ENCODE assay signal across 27 cellular contexts in the genomic region with DNA sequence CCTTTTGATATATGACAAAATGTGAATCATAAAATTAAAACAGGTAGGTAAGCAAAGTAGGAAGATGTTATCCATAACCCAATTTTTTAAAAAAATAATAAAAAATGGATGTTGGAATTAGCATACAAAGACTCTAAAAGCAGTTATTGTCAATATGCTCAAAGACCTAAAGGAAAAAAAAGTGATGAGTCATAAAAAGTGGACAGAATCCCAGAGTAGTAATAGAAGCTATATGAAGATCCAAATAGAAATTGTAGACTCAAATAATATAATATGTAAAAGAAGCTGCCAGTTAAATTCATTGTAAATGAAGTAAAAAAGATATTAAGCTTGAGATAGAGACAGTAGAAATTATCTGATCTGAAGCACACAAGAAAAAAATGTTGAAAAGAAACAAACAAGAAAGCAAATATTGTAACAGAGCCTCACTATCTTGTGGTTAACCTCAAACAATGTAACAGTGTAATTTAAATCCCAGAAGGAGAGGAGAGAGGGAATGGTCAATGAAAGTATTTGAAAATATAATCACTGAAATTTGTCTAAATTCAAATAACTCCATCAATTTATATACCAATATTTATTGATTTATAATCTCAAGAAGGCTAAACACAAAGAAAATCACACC.
DNase-seq lines count a peak whose midpoint lies in the region; ATAC-seq, FAIRE-seq and TF ChIP-seq lines count a peak whose summit lies in the region.
"Had no signal": no experiment of that assay in that cellular context is flagged by ENCODE, and none has a peak within 500 bp of the region (broad histone marks: within the 10 kb centered on the region; RNA-seq: fewer than 3 reads in every experiment).

No MANE protein-coding gene starts in this region.

- TF ChIP-seq CTCF in MCF 10A (IDR thresholded peaks at IDR 0.05; ENCODE audit: unreplicated experiment) (no peak), breast epithelium (IDR thresholded peaks at IDR 0.05) (no peak), K562 (IDR thresholded peaks at IDR 0.05 in 2 of 3, conservative IDR thresholded peaks at IDR 0.05 in 1 of 3; ENCODE audit: insufficient read depth in 2 of 3, low read depth in 1 of 3, low read length in 3 of 3) (no peak), smooth muscle cell (IDR thresholded peaks at IDR 0.05; ENCODE audit: borderline replicate concordance, insufficient read depth, poor library complexity, severe bottlenecking) (no peak)

- DNase-seq in MCF 10A (ENCODE audit: unreplicated experiment) (peak; percentile 22), breast epithelium (ENCODE audit: low spot score in 2 of 2) (no peak), OCI-M1 (lab: John Stamatoyannopoulos, UW) (peak; percentile 43), K562 (ENCODE audit: extremely low read depth in 1 of 4, low spot score in 3 of 4) (no peak), smooth muscle cell (lab: John Stamatoyannopoulos, UW; ENCODE audit: unreplicated experiment) (no peak), EL (no peak)
- no peak for DNase-seq in activated CD4-positive, alpha-beta T cell treated with anti-CD3 and anti-CD28 coated beads for 36 hours
- DNase-seq: 8988T; ACHN; BE2C; CD8-positive, alpha-beta memory T cell; DMS 273 treated with DMSO at 0.1 percent for 48 hours; DND-41; GOT3; KG1; NCI-H1092; NCI-H1417 treated with DMSO at 0.1 percent for 48 hours; NCI-H1694 treated with DMSO at 0.1 percent for 48 hours; NCI-H2081; NCI-H345; NCI-H510A treated with DMSO at 0.1 percent for 48 hours; NCI-H82; NK-92 treated with Interleukin-12 subunit alpha and Interleukin-12 subunit beta, amount 100 ng/mL, for 24 hours; SHP77 treated with DMSO at 0.1 percent for 48 hours; T-helper 1 cell had no signal

- H3K9ac ChIP-seq in K562 (ENCODE audit: insufficient read depth in 1 of 2, low read depth in 2 of 2, low read length in 2 of 2), result no peak overlapping the region
- H3K9ac ChIP-seq in smooth muscle cell (ENCODE audit: low read depth), result no peak overlapping the region

- POLR2A ChIA-PET in MCF 10A (lab: Yijun Ruan, JAX) (interaction anchor here (0.7 kb wide), 1 partner anchor 1891 kb away, joined by 3 read pairs; no protein-coding TSS in a partner anchor), K562 (lab: Yijun Ruan, JAX) (no interaction called here)
- POLR2A ChIA-PET in activated CD4-positive, alpha-beta T cell treated with anti-CD3 and anti-CD28 coated beads for 36 hours (lab: Charles Lee), result no interaction called here

- H3K9me3 Mint-ChIP-seq in MCF 10A (ENCODE audit: unreplicated experiment), result no peaks in the 10 kb centered on the region
- H3K9me3 Mint-ChIP-seq in activated CD4-positive, alpha-beta T cell treated with anti-CD3 and anti-CD28 coated beads for 36 hours (ENCODE audit: low read depth), result peaks cover 14% of the 10 kb centered on the region

- H4K20me1 ChIP-seq in K562 (replicated peaks; ENCODE audit: control insufficient read depth, insufficient read depth, low read length), result no peaks in the 10 kb centered on the region
- H4K20me1 ChIP-seq in smooth muscle cell (ENCODE audit: low read depth), result no peaks in the 10 kb centered on the region

- H3K27me3 Mint-ChIP-seq in MCF 10A (ENCODE audit: insufficient read depth, unreplicated experiment), result no peaks in the 10 kb centered on the region
- no peaks in the 10 kb centered on the region for H3K27me3 Mint-ChIP-seq in activated CD4-positive, alpha-beta T cell treated with anti-CD3 and anti-CD28 coated beads for 36 hours
- H3K27me3 Mint-ChIP-seq: CD8-positive, alpha-beta memory T cell had no signal

- H3K27me3 ChIP-seq in breast epithelium (no peaks in the 10 kb centered on the region), K562 (ENCODE audit: control insufficient read depth in 2 of 2, insufficient read depth in 2 of 2, low read length in 2 of 2) (no peaks in the 10 kb centered on the region), smooth muscle cell (ENCODE audit: low read depth) (no peaks in the 10 kb centered on the region)
- H3K27me3 ChIP-seq: BE2C had no signal

- TF ChIP-seq EP300 in K562 (IDR thresholded peaks at IDR 0.05; ENCODE audit: low read length), result no peak

- H3K4me3 Mint-ChIP-seq in MCF 10A (ENCODE audit: unreplicated experiment), result no peak overlapping the region
- no peak overlapping the region for H3K4me3 Mint-ChIP-seq in activated CD4-positive, alpha-beta T cell treated with anti-CD3 and anti-CD28 coated beads for 36 hours
- H3K4me3 Mint-ChIP-seq: CD14-positive monocyte; CD8-positive, alpha-beta memory T cell had no signal

- TF ChIP-seq RAD21 in K562 (CRISPR knock-in tag; conservative IDR thresholded peaks at IDR 0.05 in 1 of 2, IDR thresholded peaks at IDR 0.05 in 1 of 2), result no peak

- in situ Hi-C loops in K562 (cut with MboI), result no loop called here

- BruUV-seq in MCF 10A (replicated peaks; lab: Mats Ljungman, UMichigan) (no TSS peak), K562 (replicated peaks; lab: Mats Ljungman, UMichigan) (no TSS peak)

- no peaks in the 10 kb centered on the region for H3K79me2 ChIP-seq in K562 (ENCODE audit: control insufficient read depth, insufficient read depth, low read length)
- H3K79me2 ChIP-seq in smooth muscle cell (ENCODE audit: low read depth), result no peaks in the 10 kb centered on the region

- H3K4me2 ChIP-seq in K562 (ENCODE audit: insufficient read depth, low read length) (no peak overlapping the region), smooth muscle cell (peak overlapping the region; percentile 6)

- H3K4me1 Mint-ChIP-seq in MCF 10A (ENCODE audit: insufficient read depth, unreplicated experiment), result no peaks in the 10 kb centered on the region
- H3K4me1 Mint-ChIP-seq in activated CD4-positive, alpha-beta T cell treated with anti-CD3 and anti-CD28 coated beads for 36 hours, result no peaks in the 10 kb centered on the region
- H3K4me1 Mint-ChIP-seq: CD14-positive monocyte; CD8-positive, alpha-beta memory T cell had no signal

- H3K27ac ChIP-seq in breast epithelium (no peak overlapping the region), K562 (ENCODE audit: extremely low read depth, low read depth, low read length) (no peak overlapping the region), smooth muscle cell (ENCODE audit: low read depth) (peak overlapping the region; percentile 23)

- no peak overlapping the region for H3K27ac Mint-ChIP-seq in MCF 10A (ENCODE audit: low read depth, unreplicated experiment)
- no peak overlapping the region for H3K27ac Mint-ChIP-seq in activated CD4-positive, alpha-beta T cell treated with anti-CD3 and anti-CD28 coated beads for 36 hours
- H3K27ac Mint-ChIP-seq: CD14-positive monocyte; CD8-positive, alpha-beta memory T cell had no signal

- no peak for ATAC-seq in K562
- no peak for ATAC-seq in activated CD4-positive, alpha-beta T cell treated with anti-CD3 and anti-CD28 coated beads for 36 hours
- no peak for ATAC-seq in HG02970 (IDR thresholded peaks at IDR 0.05; ENCODE audit: low FRiP score, unreplicated experiment)

- TF ChIP-seq POLR2A in breast epithelium (IDR thresholded peaks at IDR 0.05), result no peak
- TF ChIP-seq POLR2A in K562 (conservative IDR thresholded peaks at IDR 0.05), result no peak

- no peaks in the 10 kb centered on the region for H3K9me1 ChIP-seq in K562 (ENCODE audit: control insufficient read depth, insufficient read depth, low read length)

- H3K4me3 ChIP-seq in breast epithelium, result no peak overlapping the region
- no peak overlapping the region for H3K4me3 ChIP-seq in K562
- H3K4me3 ChIP-seq in smooth muscle cell, result no peak overlapping the region

- H3F3A ChIP-seq in smooth muscle cell (ENCODE audit: low read depth), result no peaks in the 10 kb centered on the region

- CTCF ChIA-PET in MCF 10A (lab: Yijun Ruan, JAX) (interaction anchor here (1.4 kb wide), 1 partner anchor 17 kb away, joined by 4 read pairs; no protein-coding TSS in a partner anchor), K562 (lab: Yijun Ruan, JAX; ENCODE audit: low intra/inter-chr PET ratio) (no interaction called here)
- CTCF ChIA-PET in activated CD4-positive, alpha-beta T cell treated with anti-CD3 and anti-CD28 coated beads for 36 hours (lab: Charles Lee), result no interaction called here

- intact Hi-C loops in MCF 10A (cut with micrococcal nuclease), result no loop called here
- intact Hi-C loops in breast epithelium (cut with DNase I; ENCODE audit: low total_unique reads), result no loop called here
- intact Hi-C loops in K562 (cut with micrococcal nuclease), result no loop called here
- intact Hi-C loops in activated CD4-positive, alpha-beta T cell treated with anti-CD3 and anti-CD28 coated beads for 36 hours (cut with DNase I, micrococcal nuclease), result no loop called here

- H3K9me3 ChIP-seq in breast epithelium (peaks cover 0 to 7% of the 10 kb centered on the region in 2 donors), K562 (replicated peaks; ENCODE audit: control insufficient read depth, insufficient read depth, low read depth, low read length) (no peaks in the 10 kb centered on the region), smooth muscle cell (replicated peaks; ENCODE audit: low read depth) (no peaks in the 10 kb centered on the region)
- H3K9me3 ChIP-seq: BE2C had no signal

- H3K36me3 ChIP-seq in breast epithelium, result no peaks in the 10 kb centered on the region
- H3K36me3 ChIP-seq in K562 (ENCODE audit: control insufficient read depth, insufficient read depth, low read length), result no peaks in the 10 kb centered on the region
- H3K36me3 ChIP-seq in smooth muscle cell (ENCODE audit: low read depth), result no peaks in the 10 kb centered on the region
- H3K36me3 ChIP-seq: BE2C had no signal

- H3K4me1 ChIP-seq in breast epithelium, result no peaks in the 10 kb centered on the region
- H3K4me1 ChIP-seq in K562 (replicated peaks in 1 of 2; ENCODE audit: control insufficient read depth in 2 of 2, insufficient read depth in 2 of 2, low read length in 2 of 2), result no peaks in the 10 kb centered on the region
- no peaks in the 10 kb centered on the region for H3K4me1 ChIP-seq in smooth muscle cell (ENCODE audit: low read depth)
- H3K4me1 ChIP-seq: BE2C had no signal

- H3K36me3 Mint-ChIP-seq in MCF 10A (ENCODE audit: insufficient read depth, unreplicated experiment), result no peaks in the 10 kb centered on the region
- peaks cover 2% of the 10 kb centered on the region for H3K36me3 Mint-ChIP-seq in activated CD4-positive, alpha-beta T cell treated with anti-CD3 and anti-CD28 coated beads for 36 hours (ENCODE audit: low read depth)
- H3K36me3 Mint-ChIP-seq: CD14-positive monocyte; CD8-positive, alpha-beta memory T cell had no signal

- no peak for FAIRE-seq in K562 (lab: Jason Lieb, UNC)

- H2AFZ ChIP-seq in K562 (ENCODE audit: low read depth, low read length) (no peak overlapping the region), smooth muscle cell (ENCODE audit: low read depth) (no peak overlapping the region)

TF ChIP-seq in K562, 482 proteins besides CTCF, POLR2A, EP300 and RAD21:
- TF ChIP-seq NR1H2 (CRISPR knock-in tag; IDR thresholded peaks at IDR 0.05), result no peak
- TF ChIP-seq ZNF316 (IDR thresholded peaks at IDR 0.05), result 0 out of 2 replicates have a peak, but pooled peaks have one; percentile 18
- TF ChIP-seq ZNF785 (CRISPR knock-in tag; IDR thresholded peaks at IDR 0.05), result no peak
- TF ChIP-seq MAFG (tag; conservative IDR thresholded peaks at IDR 0.05), result peak; percentile 52

Comparison
In these comparisons a context has a peak if more than half of its experiments do, and no peak if none do; other contexts are left out.
1. DNase-seq: peak in MCF 10A (single experiment) and OCI-M1 (single experiment); none in breast epithelium (0 of 2), K562 (0 of 4), smooth muscle cell (single experiment), activated CD4-positive, alpha-beta T cell treated with anti-CD3 and anti-CD28 coated beads for 36 hours (single experiment) and EL (single experiment).